16 cellular contexts compared by ENCODE assay signal in the genomic region with DNA sequence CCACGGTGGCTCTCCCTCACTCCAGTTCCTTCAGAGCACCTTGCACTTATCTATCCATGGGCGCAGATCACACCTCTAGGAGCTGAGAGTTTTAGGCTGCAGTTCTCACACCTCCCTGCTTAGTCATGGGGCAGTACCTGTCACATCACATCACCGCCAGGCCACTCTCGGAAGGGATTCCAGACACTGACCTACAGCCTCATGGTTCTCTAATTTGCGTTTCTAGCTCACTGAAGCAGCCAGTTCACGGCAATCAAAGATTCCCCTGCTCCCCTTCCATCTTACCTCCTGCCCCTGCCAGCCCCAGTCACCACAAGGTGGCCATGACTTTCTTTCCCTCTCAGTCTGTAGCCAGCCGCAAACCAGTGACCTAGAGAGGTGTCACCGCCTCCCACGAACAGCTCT. TPM values are rescaled to one million over a fixed set of nuclear protein-coding genes. Genes with fewer than 3 reads are reported as not detected.
DNase-seq lines count a peak whose midpoint lies in the region; ATAC-seq and TF ChIP-seq lines count a peak whose summit lies in the region.
"Had no signal": no experiment of that assay in that cellular context is flagged by ENCODE, and none has a peak within 500 bp of the region (broad histone marks: within the 10 kb centered on the region; RNA-seq: fewer than 3 reads in every experiment).

No MANE protein-coding gene starts in this region.

- no TSS peak for BruUV-seq in HCT116 (replicated peaks; lab: Mats Ljungman, UMichigan)

- no peak overlapping the region for H2AFZ ChIP-seq in HCT116 (ENCODE audit: low read depth, low read length, poor library complexity, severe bottlenecking)

- POLR2A ChIA-PET in HCT116 (lab: Charles Lee): interaction anchor here (0.6 kb wide), 1 partner anchor 1128 kb away, joined by 4 read pairs; no protein-coding TSS in a partner anchor
- POLR2A ChIA-PET in T-cell (lab: Charles Lee): no interaction called here

- WGBS in body of pancreas, 2 donors: 89 to 90% methylated on average over 9 of the region's 9 CpGs

- H3K4me2 ChIP-seq in HCT116 (ENCODE audit: low read length): no peak overlapping the region
- H3K4me2 ChIP-seq: KMS-11 had no signal

- H3K9me3 ChIP-seq in HCT116 (ENCODE audit: control insufficient read depth in 1 of 2, insufficient read depth in 1 of 2, low read depth in 1 of 2, low read length in 2 of 2) (no peaks in the 10 kb centered on the region), body of pancreas (no peaks in the 10 kb centered on the region)

- H4K20me1 ChIP-seq in HCT116 (ENCODE audit: insufficient read depth): no peaks in the 10 kb centered on the region

- peak overlapping the region; percentile 40 for H3K4me3 Mint-ChIP-seq in natural killer cell treated with Interleukin-12 subunit alpha and Interleukin-12 subunit beta and Interleukin-15 and Interleukin-18, amount 100 ng/mL, for 72 hours
- H3K4me3 Mint-ChIP-seq in T-cell: no peak overlapping the region
- H3K4me3 Mint-ChIP-seq: neural crest cell had no signal

- DNase-seq in HCT116 (ENCODE audit: low read depth, low spot score): no peak
- DNase-seq in brain microvascular endothelial cell: no peak
- DNase-seq in natural killer cell treated with Interleukin-12 subunit alpha and Interleukin-12 subunit beta and Interleukin-15 and Interleukin-18, amount 100 ng/mL, for 72 hours (ENCODE audit: low spot score): no peak
- no peak for DNase-seq in activated CD4-positive, alpha-beta T cell treated with anti-CD3 and anti-CD28 coated beads, Interleukin-2, amount 50 U/mL, for 1 hour
- no peak for DNase-seq in T-cell
- DNase-seq in body of pancreas: no peak
- DNase-seq: activated gamma-delta T cell treated with Interleukin-2 at 50 U/mL for 16 hours, mammary epithelial cell, NCI-H1436 treated with DMSO at 0.1 percent for 48 hours, NCI-H446 treated with DMSO at 0.1 percent for 48 hours, OCI-M1 had no signal

- peak; percentile 85 for ATAC-seq in HCT116
- peak; percentile 61 to 81 for ATAC-seq in natural killer cell treated with Interleukin-12 subunit alpha and Interleukin-12 subunit beta and Interleukin-15 and Interleukin-18, amount 100 ng/mL, for 72 hours
- no peak for ATAC-seq in T-cell (replicated peaks in 1 of 4)
- no peak for ATAC-seq in body of pancreas
- no peak for ATAC-seq in GM18502 (IDR thresholded peaks at IDR 0.05; ENCODE audit: poor library complexity, unreplicated experiment)

- no peaks in the 10 kb centered on the region for H3K9me3 Mint-ChIP-seq in natural killer cell treated with Interleukin-12 subunit alpha and Interleukin-12 subunit beta and Interleukin-15 and Interleukin-18, amount 100 ng/mL, for 72 hours
- H3K9me3 Mint-ChIP-seq in T-cell: no peaks in the 10 kb centered on the region

- H3K4me1 ChIP-seq in HCT116 (ENCODE audit: control insufficient read depth in 1 of 2, insufficient read depth in 2 of 2, low read length in 2 of 2): no peaks in the 10 kb centered on the region
- H3K4me1 ChIP-seq in body of pancreas: peaks cover 15% of the 10 kb centered on the region

- TF ChIP-seq POLR2A in HCT116 (IDR thresholded peaks at IDR 0.05; ENCODE audit: borderline replicate concordance, extremely low read depth, insufficient read depth, insufficient read length): no peak
- no peak for TF ChIP-seq POLR2A in body of pancreas (IDR thresholded peaks at IDR 0.05)

- no peak overlapping the region for H3K9ac ChIP-seq in HCT116 (ENCODE audit: low read length)
- H3K9ac ChIP-seq: KMS-11 had no signal

- H3K9me2 ChIP-seq in HCT116 (ENCODE audit: insufficient read depth): no peaks in the 10 kb centered on the region

- no peak overlapping the region for H3K4me3 ChIP-seq in GM12875 (ENCODE audit: low read depth, low read length)
- no peak overlapping the region for H3K4me3 ChIP-seq in HCT116 (replicated peaks in 1 of 2; ENCODE audit: low read depth in 1 of 2, low read length in 2 of 2)
- no peak overlapping the region for H3K4me3 ChIP-seq in brain microvascular endothelial cell (ENCODE audit: low read depth, low read length)
- H3K4me3 ChIP-seq in body of pancreas: no peak overlapping the region

- no peaks in the 10 kb centered on the region for H3K36me3 ChIP-seq in HCT116 (ENCODE audit: control insufficient read depth in 1 of 2, insufficient read depth in 2 of 2, low read length in 2 of 2)
- no peaks in the 10 kb centered on the region for H3K36me3 ChIP-seq in brain microvascular endothelial cell (replicated peaks)
- H3K36me3 ChIP-seq in body of pancreas (replicated peaks in 1 of 2; ENCODE audit: insufficient read depth in 1 of 2, low read depth in 2 of 2): no peaks in the 10 kb centered on the region

- no peak overlapping the region for H3K27ac Mint-ChIP-seq in natural killer cell treated with Interleukin-12 subunit alpha and Interleukin-12 subunit beta and Interleukin-15 and Interleukin-18, amount 100 ng/mL, for 72 hours
- H3K27ac Mint-ChIP-seq in T-cell: no peak overlapping the region

- TF ChIP-seq CTCF in GM12875 (IDR thresholded peaks at IDR 0.05; ENCODE audit: borderline replicate concordance, insufficient read depth, low read depth, low read length): 0 out of 2 replicates have a peak, but pooled peaks have one; percentile 9
- TF ChIP-seq CTCF in HCT116 (IDR thresholded peaks at IDR 0.05 in 2 of 3, conservative IDR thresholded peaks at IDR 0.05 in 1 of 3; ENCODE audit: borderline replicate concordance in 1 of 3, insufficient read depth in 1 of 3, low read depth in 2 of 3, low read length in 2 of 3): peak in 2 of 3 experiments; percentile 34 to 39; a peak in 3 of 6 replicates
- peak; percentile 8 for TF ChIP-seq CTCF in brain microvascular endothelial cell (IDR thresholded peaks at IDR 0.05; ENCODE audit: low read depth, low read length, missing control alignments)
- TF ChIP-seq CTCF in body of pancreas (IDR thresholded peaks at IDR 0.05): no peak

- no peaks in the 10 kb centered on the region for H3K27me3 Mint-ChIP-seq in natural killer cell treated with Interleukin-12 subunit alpha and Interleukin-12 subunit beta and Interleukin-15 and Interleukin-18, amount 100 ng/mL, for 72 hours
- peaks cover 3% of the 10 kb centered on the region in 2 donors for H3K27me3 Mint-ChIP-seq in T-cell

- no peak for TF ChIP-seq RAD21 in HCT116 (IDR thresholded peaks at IDR 0.05; ENCODE audit: low read depth)

- H3K27me3 ChIP-seq in HCT116 (ENCODE audit: insufficient read depth, low read length): no peaks in the 10 kb centered on the region
- no peaks in the 10 kb centered on the region for H3K27me3 ChIP-seq in brain microvascular endothelial cell (replicated peaks)
- no peaks in the 10 kb centered on the region for H3K27me3 ChIP-seq in body of pancreas

- intact Hi-C loops in HCT116 (cut with micrococcal nuclease): no loop called here
- intact Hi-C loops in body of pancreas (cut with DNase I): no loop called here

- RAD21 ChIA-PET in HCT116 (lab: Charles Lee; ENCODE audit: low non-redundant PET in 1 of 2, low total read pairs in 2 of 2, uncharacterized antibody in 2 of 2, unreplicated experiment in 2 of 2): no interaction called here

- no peaks in the 10 kb centered on the region for H3K36me3 Mint-ChIP-seq in natural killer cell treated with Interleukin-12 subunit alpha and Interleukin-12 subunit beta and Interleukin-15 and Interleukin-18, amount 100 ng/mL, for 72 hours
- no peaks in the 10 kb centered on the region for H3K36me3 Mint-ChIP-seq in T-cell

- H3K79me2 ChIP-seq in HCT116 (ENCODE audit: insufficient read depth, low read length): no peaks in the 10 kb centered on the region

- in situ Hi-C loops in brain microvascular endothelial cell (cut with HindIII; ENCODE audit: low pct_ligation_motif_present, low sequenced_read_pairs): no loop called here

- H3K4me1 Mint-ChIP-seq in natural killer cell treated with Interleukin-12 subunit alpha and Interleukin-12 subunit beta and Interleukin-15 and Interleukin-18, amount 100 ng/mL, for 72 hours (ENCODE audit: low read depth in 2 of 2): peaks cover 23 to 31% of the 10 kb centered on the region in 2 donors
- H3K4me1 Mint-ChIP-seq in T-cell: peaks cover 10 to 12% (median 11%) of the 10 kb centered on the region in 3 donors

- CTCF ChIA-PET in HCT116 (lab: Charles Lee) (interaction anchor here (1.2 kb wide), 1 partner anchor 9 kb away, joined by 8 read pairs; no protein-coding TSS in a partner anchor), T-cell (lab: Charles Lee) (interaction anchor here in 1 of 2 donors (0.5 kb wide), 1 partner anchor 115 kb away, joined by 6 read pairs; no protein-coding TSS in a partner anchor)

- H3K27ac ChIP-seq in HCT116 (ENCODE audit: low read depth, low read length): no peak overlapping the region
- H3K27ac ChIP-seq in brain microvascular endothelial cell: no peak overlapping the region
- no peak overlapping the region for H3K27ac ChIP-seq in body of pancreas
- H3K27ac ChIP-seq: HL-60, KMS-11 had no signal

TF ChIP-seq in HCT116, 20 proteins besides CTCF, POLR2A, EP300 and RAD21:
- TF ChIP-seq ZFX (IDR thresholded peaks at IDR 0.05) (no peak), ZNF274 (IDR thresholded peaks at IDR 0.05; ENCODE audit: low read depth, low read length) (no peak), MAX (IDR thresholded peaks at IDR 0.05) (peak; percentile 8; the same call in 1 of the 2 replicates)

RNA-seq across cellular contexts. Expression of gene ADRB1, which starts 34.2 kb away (rescaled TPM):
- 0.89 TPM for total RNA-seq in HCT116 (2021; ENCODE audit: unreplicated experiment)
- polyA plus RNA-seq in HCT116 (2012): 0.53 and 0.62 TPM in 2 replicates
- total RNA-seq in natural killer cell treated with Interleukin-12 subunit alpha and Interleukin-12 subunit beta and Interleukin-15 and Interleukin-18, amount 100 ng/mL, for 72 hours: 1 to 10 TPM; 1.3 to 1.6 TPM
- total RNA-seq in T-cell: under 1 TPM; 0.09 to 0.90 (median 0.30) TPM
- 1 to 10 TPM; 1.0 to 8.6 TPM for total RNA-seq in body of pancreas

Comparison
In these comparisons a context has a peak if more than half of its experiments do, and no peak if none do; other contexts are left out.
1. CTCF ChIP-seq: peak in GM12875 (single experiment), HCT116 (2 of 3) and brain microvascular endothelial cell (single experiment); none in body of pancreas (0 of 7).
2. ATAC-seq: peak in HCT116 (single experiment) and natural killer cell treated with Interleukin-12 subunit alpha and Interleukin-12 subunit beta and Interleukin-15 and Interleukin-18, amount 100 ng/mL, for 72 hours (2 of 2); none in T-cell (0 of 4), body of pancreas (single experiment) and GM18502 (single experiment).